Comparison of ENCODE assay signal across 12 cellular contexts in genomic region chr18:23369231-23369630, GRCh38.
"Had no signal": no experiment of that assay in that cellular context is flagged by ENCODE, and none has a peak within 500 bp of the region (broad histone marks: within the 10 kb centered on the region; RNA-seq: fewer than 3 reads in every experiment).

No MANE protein-coding gene starts in this region.

- H3K9me3 ChIP-seq: body of pancreas, thyroid gland had no signal

- H3K27me3 Mint-ChIP-seq: activated B cell treated with CpG ODN at 0.5 μM for 24 hours; activated CD4-positive, alpha-beta T cell treated with anti-CD3 and anti-CD28 coated beads, Interleukin-2, amount 10 ng/mL, durations not matched to agents 24 days and 14 days; central memory CD8-positive, alpha-beta T cell; natural killer cell treated with Interleukin-12 subunit alpha and Interleukin-12 subunit beta and Interleukin-15 and Interleukin-18, amount 100 ng/mL, for 72 hours; stimulated activated naive CD8-positive, alpha-beta T cell treated with anti-CD3 and anti-CD28 coated beads, Interleukin-15, Interleukin-2, amounts not matched to agents 100 ng/mL and 50 ng/mL, for 24 hours had no signal

- H3K27ac Mint-ChIP-seq: activated B cell treated with CpG ODN at 0.5 μM for 24 hours; activated CD4-positive, alpha-beta T cell treated with anti-CD3 and anti-CD28 coated beads, Interleukin-2, amount 10 ng/mL, durations not matched to agents 24 days and 14 days; activated naive CD4-positive, alpha-beta T cell treated with anti-CD3 and anti-CD28 coated beads for 36 hours; natural killer cell treated with Interleukin-12 subunit alpha and Interleukin-12 subunit beta and Interleukin-15 and Interleukin-18, amount 100 ng/mL, for 72 hours; stimulated activated naive CD8-positive, alpha-beta T cell treated with anti-CD3 and anti-CD28 coated beads, Interleukin-15, Interleukin-2, amounts not matched to agents 100 ng/mL and 50 ng/mL, for 24 hours; T-helper 1 cell treated with Interleukin-12 subunit alpha and Interleukin-12 subunit beta and Interleukin-4 antibody, amounts not matched to agents 30 μg/mL and 1 μg/mL, for 36 hours had no signal

- H3K9me3 Mint-ChIP-seq: activated B cell treated with CpG ODN at 0.5 μM for 24 hours; activated CD4-positive, alpha-beta T cell treated with anti-CD3 and anti-CD28 coated beads, Interleukin-2, amount 10 ng/mL, durations not matched to agents 24 days and 14 days; activated naive CD4-positive, alpha-beta T cell treated with anti-CD3 and anti-CD28 coated beads for 36 hours; central memory CD8-positive, alpha-beta T cell; natural killer cell treated with Interleukin-12 subunit alpha and Interleukin-12 subunit beta and Interleukin-15 and Interleukin-18, amount 100 ng/mL, for 72 hours; stimulated activated naive CD8-positive, alpha-beta T cell treated with anti-CD3 and anti-CD28 coated beads, Interleukin-15, Interleukin-2, amounts not matched to agents 100 ng/mL and 50 ng/mL, for 24 hours; T-helper 1 cell treated with Interleukin-12 subunit alpha and Interleukin-12 subunit beta and Interleukin-4 antibody, amounts not matched to agents 30 μg/mL and 1 μg/mL, for 36 hours had no signal

- H3K4me3 ChIP-seq: body of pancreas, dorsolateral prefrontal cortex, thyroid gland had no signal

- ATAC-seq: body of pancreas; natural killer cell treated with Interleukin-12 subunit alpha and Interleukin-12 subunit beta and Interleukin-15 and Interleukin-18, amount 100 ng/mL, for 72 hours had no signal

- H3K4me3 Mint-ChIP-seq: activated B cell treated with CpG ODN at 0.5 μM for 24 hours; activated CD4-positive, alpha-beta T cell treated with anti-CD3 and anti-CD28 coated beads, Interleukin-2, amount 10 ng/mL, durations not matched to agents 24 days and 14 days; activated naive CD4-positive, alpha-beta T cell treated with anti-CD3 and anti-CD28 coated beads for 36 hours; central memory CD8-positive, alpha-beta T cell; natural killer cell treated with Interleukin-12 subunit alpha and Interleukin-12 subunit beta and Interleukin-15 and Interleukin-18, amount 100 ng/mL, for 72 hours; stimulated activated naive CD8-positive, alpha-beta T cell treated with anti-CD3 and anti-CD28 coated beads, Interleukin-15, Interleukin-2, amounts not matched to agents 100 ng/mL and 50 ng/mL, for 24 hours; T-helper 1 cell treated with Interleukin-12 subunit alpha and Interleukin-12 subunit beta and Interleukin-4 antibody, amounts not matched to agents 30 μg/mL and 1 μg/mL, for 36 hours had no signal

- H3K36me3 ChIP-seq: thyroid gland had no signal

- H3K4me1 ChIP-seq: body of pancreas had no signal

- DNase-seq: activated B cell treated with CpG ODN at 0.5 μM for 24 hours; activated CD4-positive, alpha-beta T cell treated with anti-CD3 and anti-CD28 coated beads, Interleukin-2, amount 10 ng/mL, durations not matched to agents 24 days and 14 days; activated naive CD4-positive, alpha-beta T cell treated with anti-CD3 and anti-CD28 coated beads for 36 hours; body of pancreas; mammary epithelial cell; stimulated activated CD4-positive, alpha-beta T cell treated with anti-CD3 and anti-CD28 coated beads, Interleukin-4, amount 100 ng/mL, for 1 hour; thyroid gland had no signal

- H3K4me1 Mint-ChIP-seq: activated B cell treated with CpG ODN at 0.5 μM for 24 hours; activated CD4-positive, alpha-beta T cell treated with anti-CD3 and anti-CD28 coated beads, Interleukin-2, amount 10 ng/mL, durations not matched to agents 24 days and 14 days; central memory CD8-positive, alpha-beta T cell had no signal

- H3K27me3 ChIP-seq: body of pancreas, dorsolateral prefrontal cortex, thyroid gland had no signal

- H3K36me3 Mint-ChIP-seq: natural killer cell treated with Interleukin-12 subunit alpha and Interleukin-12 subunit beta and Interleukin-15 and Interleukin-18, amount 100 ng/mL, for 72 hours had no signal

- H3K27ac ChIP-seq: body of pancreas, dorsolateral prefrontal cortex, thyroid gland had no signal
